8 cellular contexts compared by ENCODE assay signal in genomic region chr1:243748706-243749283, GRCh38.
DNase-seq lines count a peak whose midpoint lies in the region; ATAC-seq, FAIRE-seq and TF ChIP-seq lines count a peak whose summit lies in the region.

No MANE protein-coding gene starts in this region.

- H3K27ac ChIP-seq in ovary = no peak overlapping the region

- intact Hi-C loops in ovary (cut with DNase I) = loop anchor here in 1 of 4 donors (10.0 kb wide), 1 partner anchor 404 kb away; no protein-coding TSS in a partner anchor

- TF ChIP-seq CTCF in fibroblast of villous mesenchyme (IDR thresholded peaks at IDR 0.05; ENCODE audit: insufficient read depth, low read depth, low read length) (peak; percentile 78), ovary (IDR thresholded peaks at IDR 0.05) (peak; percentile 53 to 68 (median 59))

- H3K27me3 ChIP-seq in ovary = no peaks in the 10 kb centered on the region

- no peak for TF ChIP-seq EP300 in ovary (IDR thresholded peaks at IDR 0.05)

- no peaks in the 10 kb centered on the region for H3K9me3 ChIP-seq in ovary

- WGBS in ovary, 3 donors = 33 to 37% (median 33%) methylated on average over 3 of the region's 3 CpGs

- H3K4me3 ChIP-seq in fibroblast of villous mesenchyme (ENCODE audit: low read depth, low read length) = no peak overlapping the region
- H3K4me3 ChIP-seq in ovary = no peak overlapping the region

- ATAC-seq in GM19043 (IDR thresholded peaks at IDR 0.05; ENCODE audit: low read depth, unreplicated experiment) = peak; percentile 95
- peak; percentile 89 for ATAC-seq in HG03097 (IDR thresholded peaks at IDR 0.05; ENCODE audit: low FRiP score, unreplicated experiment)

- FAIRE-seq in TTC549 (lab: Jason Lieb, UNC) = peak; percentile 99

- no peak for TF ChIP-seq POLR2A in ovary (IDR thresholded peaks at IDR 0.05)

- no peaks in the 10 kb centered on the region for H3K36me3 ChIP-seq in ovary

- DNase-seq in DMS 273 (lab: John Stamatoyannopoulos, UW; ENCODE audit: unreplicated experiment) (peak; percentile 91), NCI-H2081 (lab: John Stamatoyannopoulos, UW) (peak; percentile 75 to 82), fibroblast of villous mesenchyme (ENCODE audit: low read depth) (peak; percentile 84), ovary (no peak)
- DNase-seq in stimulated activated naive CD4-positive, alpha-beta T cell treated with Interleukin-2 at 50 U/mL for 16 hours (lab: John Stamatoyannopoulos, UW) = no peak

- peaks cover 5% of the 10 kb centered on the region for H3K4me1 ChIP-seq in ovary (ENCODE audit: insufficient read depth)

Comparison
In these comparisons a context has a peak if more than half of its experiments do, and no peak if none do; other contexts are left out.
1. DNase-seq: peak in DMS 273 (single experiment), NCI-H2081 (2 of 2) and fibroblast of villous mesenchyme (single experiment); none in ovary (0 of 5) and stimulated activated naive CD4-positive, alpha-beta T cell treated with Interleukin-2 at 50 U/mL for 16 hours (single experiment).